ENCODE assay signal across 12 cellular contexts in the genomic region with DNA sequence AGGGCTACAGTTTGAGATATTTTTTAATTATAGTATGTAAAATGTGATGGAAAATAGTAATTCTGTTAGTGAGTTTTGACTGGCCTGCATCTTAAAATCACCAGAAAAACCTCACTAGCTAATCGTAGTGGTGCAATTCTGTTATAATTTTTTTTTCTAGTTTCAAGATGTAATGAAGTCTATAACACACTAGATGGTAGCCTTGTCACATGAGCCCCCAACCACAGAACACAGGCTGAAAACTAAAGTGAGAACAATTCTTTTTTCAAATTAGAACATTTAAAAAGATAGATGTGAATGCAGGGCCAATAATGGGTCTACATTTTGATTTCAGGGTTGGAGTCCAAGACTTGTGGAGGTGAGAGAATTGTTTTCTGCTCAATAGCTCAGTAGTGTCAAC.
DNase-seq lines count a peak whose midpoint lies in the region; ATAC-seq and TF ChIP-seq lines count a peak whose summit lies in the region.
"Had no signal": no experiment of that assay in that cellular context is flagged by ENCODE, and none has a peak within 500 bp of the region (broad histone marks: within the 10 kb centered on the region; RNA-seq: fewer than 3 reads in every experiment).

No MANE protein-coding gene starts in this region.

- H3K4me3 ChIP-seq in cardiac muscle cell (no peak overlapping the region), esophagus muscularis mucosa (no peak overlapping the region), tibial artery (no peak overlapping the region), suprapubic skin (no peak overlapping the region)
- H3K4me3 ChIP-seq: BLaER1 had no signal

- DNase-seq in cardiac muscle cell (ENCODE audit: low read depth in 1 of 2, low spot score in 1 of 2) = peak; percentile 13 to 42
- DNase-seq in Right ventricle myocardium inferior (ENCODE audit: missing footprints) = no peak
- DNase-seq in NCI-H748 (lab: John Stamatoyannopoulos, UW; ENCODE audit: unreplicated experiment) = peak; percentile 20
- DNase-seq in esophagus muscularis mucosa (ENCODE audit: extremely low spot score) = no peak
- no peak for DNase-seq in tibial artery
- DNase-seq in GOT3 (lab: John Stamatoyannopoulos, UW) = no peak
- no peak for DNase-seq in suprapubic skin (ENCODE audit: low spot score in 2 of 2)
- DNase-seq in activated CD4-positive, alpha-beta memory T cell treated with anti-CD3 and anti-CD28 coated beads, Interleukin-2, amount 10 ng/mL, durations not matched to agents 7 days and 5 days = no peak
- DNase-seq: activated gamma-delta T cell treated with Interleukin-2 at 50 U/mL for 16 hours, T-helper 1 cell had no signal

- intact Hi-C loops in Right ventricle myocardium inferior (cut with DNase I) = loop anchor here (10.0 kb wide), 1 partner anchor 800 kb away; no protein-coding TSS in a partner anchor
- intact Hi-C loops in esophagus muscularis mucosa (cut with DNase I) = loop anchor here (5.0 kb wide), 1 partner anchor 802 kb away; no protein-coding TSS in a partner anchor
- intact Hi-C loops in tibial artery (cut with DNase I; ENCODE audit: low total_unique reads) = loop anchor here (10.0 kb wide), 1 partner anchor 800 kb away; no protein-coding TSS in a partner anchor

- TF ChIP-seq EP300 in esophagus muscularis mucosa (IDR thresholded peaks at IDR 0.05) = no peak
- TF ChIP-seq EP300 in suprapubic skin (IDR thresholded peaks at IDR 0.05) = no peak

- TF ChIP-seq POLR2A in esophagus muscularis mucosa (IDR thresholded peaks at IDR 0.05; ENCODE audit: low read depth) (no peak), suprapubic skin (IDR thresholded peaks at IDR 0.05) (no peak)

- no peaks in the 10 kb centered on the region for H3K9me3 Mint-ChIP-seq in activated CD4-positive, alpha-beta memory T cell treated with anti-CD3 and anti-CD28 coated beads, Interleukin-2, amount 10 ng/mL, durations not matched to agents 7 days and 5 days
- H3K9me3 Mint-ChIP-seq: naive thymus-derived CD8-positive, alpha-beta T cell had no signal

- no peak overlapping the region for H3K27ac Mint-ChIP-seq in activated CD4-positive, alpha-beta memory T cell treated with anti-CD3 and anti-CD28 coated beads, Interleukin-2, amount 10 ng/mL, durations not matched to agents 7 days and 5 days
- H3K27ac Mint-ChIP-seq: naive thymus-derived CD8-positive, alpha-beta T cell had no signal

- H3K27me3 Mint-ChIP-seq in activated CD4-positive, alpha-beta memory T cell treated with anti-CD3 and anti-CD28 coated beads, Interleukin-2, amount 10 ng/mL, durations not matched to agents 7 days and 5 days = peaks cover 2% of the 10 kb centered on the region

- no peaks in the 10 kb centered on the region for H3K9me3 ChIP-seq in cardiac muscle cell (ENCODE audit: low read depth)
- no peaks in the 10 kb centered on the region for H3K9me3 ChIP-seq in esophagus muscularis mucosa
- no peaks in the 10 kb centered on the region for H3K9me3 ChIP-seq in tibial artery
- no peaks in the 10 kb centered on the region for H3K9me3 ChIP-seq in suprapubic skin

- POLR2A ChIA-PET in activated CD4-positive, alpha-beta memory T cell treated with anti-CD3 and anti-CD28 coated beads, Interleukin-2, amount 10 ng/mL, durations not matched to agents 7 days and 5 days (lab: Charles Lee) = no interaction called here

- no peaks in the 10 kb centered on the region for H3K36me3 ChIP-seq in cardiac muscle cell
- no peaks in the 10 kb centered on the region for H3K36me3 ChIP-seq in esophagus muscularis mucosa
- no peaks in the 10 kb centered on the region for H3K36me3 ChIP-seq in tibial artery
- no peaks in the 10 kb centered on the region for H3K36me3 ChIP-seq in suprapubic skin
- H3K36me3 ChIP-seq: BLaER1 had no signal

- H3K27me3 ChIP-seq in cardiac muscle cell = no peaks in the 10 kb centered on the region
- H3K27me3 ChIP-seq in esophagus muscularis mucosa = no peaks in the 10 kb centered on the region
- no peaks in the 10 kb centered on the region for H3K27me3 ChIP-seq in tibial artery
- no peaks in the 10 kb centered on the region for H3K27me3 ChIP-seq in suprapubic skin
- H3K27me3 ChIP-seq: BLaER1 had no signal

- peak; percentile 5 for TF ChIP-seq CTCF in cardiac muscle cell (IDR thresholded peaks at IDR 0.05; ENCODE audit: low read depth, low read length)
- peak in 2 of 3 experiments; percentile 23 to 29 for TF ChIP-seq CTCF in esophagus muscularis mucosa (IDR thresholded peaks at IDR 0.05)
- TF ChIP-seq CTCF in tibial artery (IDR thresholded peaks at IDR 0.05) = peak; percentile 22 to 33
- peak in 1 of 2 donors; percentile 10 for TF ChIP-seq CTCF in suprapubic skin (IDR thresholded peaks at IDR 0.05)

- H3K4me1 ChIP-seq in cardiac muscle cell (ENCODE audit: low read depth) (no peaks in the 10 kb centered on the region), esophagus muscularis mucosa (no peaks in the 10 kb centered on the region), tibial artery (no peaks in the 10 kb centered on the region), suprapubic skin (no peaks in the 10 kb centered on the region)
- H3K4me1 ChIP-seq: BLaER1 had no signal

- CTCF ChIA-PET in activated CD4-positive, alpha-beta memory T cell treated with anti-CD3 and anti-CD28 coated beads, Interleukin-2, amount 10 ng/mL, durations not matched to agents 7 days and 5 days (lab: Charles Lee) = interaction anchor here (0.5 to 1.2 kb wide), 3 partner anchors 75 to 822 kb away, joined by 3 to 5 read pairs (median 5); no protein-coding TSS in a partner anchor

- no peaks in the 10 kb centered on the region for H3K36me3 Mint-ChIP-seq in activated CD4-positive, alpha-beta memory T cell treated with anti-CD3 and anti-CD28 coated beads, Interleukin-2, amount 10 ng/mL, durations not matched to agents 7 days and 5 days (ENCODE audit: low read depth)
- H3K36me3 Mint-ChIP-seq: naive thymus-derived CD8-positive, alpha-beta T cell had no signal

- no peak for ATAC-seq in Right ventricle myocardium inferior
- ATAC-seq: naive thymus-derived CD8-positive, alpha-beta T cell had no signal

- WGBS in esophagus muscularis mucosa = 15% methylated on average over 1 of the region's 1 CpG
- 17% methylated on average over 1 of the region's 1 CpG for WGBS in suprapubic skin

- H3K27ac ChIP-seq in cardiac muscle cell (no peak overlapping the region), esophagus muscularis mucosa (replicated peaks in 1 of 4) (no peak overlapping the region), tibial artery (no peak overlapping the region), suprapubic skin (no peak overlapping the region)
- H3K27ac ChIP-seq: BLaER1 had no signal

- no peaks in the 10 kb centered on the region for H3K4me1 Mint-ChIP-seq in activated CD4-positive, alpha-beta memory T cell treated with anti-CD3 and anti-CD28 coated beads, Interleukin-2, amount 10 ng/mL, durations not matched to agents 7 days and 5 days
- H3K4me1 Mint-ChIP-seq: naive thymus-derived CD8-positive, alpha-beta T cell had no signal

- no peak overlapping the region for H3K4me3 Mint-ChIP-seq in activated CD4-positive, alpha-beta memory T cell treated with anti-CD3 and anti-CD28 coated beads, Interleukin-2, amount 10 ng/mL, durations not matched to agents 7 days and 5 days
- H3K4me3 Mint-ChIP-seq: naive thymus-derived CD8-positive, alpha-beta T cell had no signal

Comparison
In these comparisons a context has a peak if more than half of its experiments do, and no peak if none do; other contexts are left out.
1. DNase-seq: peak in cardiac muscle cell (2 of 2) and NCI-H748 (single experiment); none in Right ventricle myocardium inferior (single experiment), esophagus muscularis mucosa (single experiment), tibial artery (0 of 2), GOT3 (single experiment), suprapubic skin (0 of 2) and activated CD4-positive, alpha-beta memory T cell treated with anti-CD3 and anti-CD28 coated beads, Interleukin-2, amount 10 ng/mL, durations not matched to agents 7 days and 5 days (single experiment).